ENCODE assay signal across 1 cellular context in genomic region chr22:28800308-28801041, GRCh38.
TF ChIP-seq lines count a peak whose summit lies in the region.

XBP1 (minus strand) TSS chr22:28800569.

TF ChIP-seq in HepG2, 621 proteins besides CTCF, POLR2A, EP300 and RAD21 (continued from another document and continues in another):
- TF ChIP-seq ZNF800 (CRISPR knock-in tag; IDR thresholded peaks at IDR 0.05) (peak; percentile 74), ZNF430 (CRISPR knock-in tag; IDR thresholded peaks at IDR 0.05) (no peak), JUN (CRISPR knock-in tag; IDR thresholded peaks at IDR 0.05) (peak; percentile 64; the same call in 1 of the 2 replicates), MAZ (IDR thresholded peaks at IDR 0.05; ENCODE audit: borderline replicate concordance, low read depth, low read length) (no peak), MAZ (CRISPR knock-in tag; IDR thresholded peaks at IDR 0.05; ENCODE audit: low read depth) (peak; percentile 61), XBP1 (CRISPR knock-in tag; IDR thresholded peaks at IDR 0.05) (peak; percentile 99), ZMYM4 (CRISPR knock-in tag; IDR thresholded peaks at IDR 0.05) (peak; percentile 75), TSC22D2 (CRISPR knock-in tag; IDR thresholded peaks at IDR 0.05; ENCODE audit: borderline replicate concordance) (peak; percentile 19; the same call in 1 of the 2 replicates), ZNF639 (CRISPR knock-in tag; conservative IDR thresholded peaks at IDR 0.05) (no peak; the same call in 1 of the 2 replicates), ATF7 (IDR thresholded peaks at IDR 0.05) (no peak), ATF7 (CRISPR knock-in tag; IDR thresholded peaks at IDR 0.05) (peak; percentile 64), RELA (CRISPR knock-in tag; IDR thresholded peaks at IDR 0.05) (peak; percentile 21; the same call in 1 of the 2 replicates), ZNF101 (CRISPR knock-in tag; IDR thresholded peaks at IDR 0.05; ENCODE audit: borderline replicate concordance, low read depth) (0 out of 2 replicates have a peak, but pooled peaks have one; percentile 15), ZNF772 (CRISPR knock-in tag; IDR thresholded peaks at IDR 0.05) (peak; percentile 59), MTF2 (CRISPR knock-in tag; IDR thresholded peaks at IDR 0.05; ENCODE audit: borderline replicate concordance) (no peak), ZHX2 (IDR thresholded peaks at IDR 0.05; ENCODE audit: low read depth) (no peak; the same call in 1 of the 2 replicates), ZHX2 (CRISPR knock-in tag; IDR thresholded peaks at IDR 0.05; ENCODE audit: borderline replicate concordance) (no peak), NFYC (CRISPR knock-in tag; IDR thresholded peaks at IDR 0.05) (peak; percentile 89), ZBTB7B (CRISPR knock-in tag; IDR thresholded peaks at IDR 0.05) (peak; percentile 81), TCF12 (IDR thresholded peaks at IDR 0.05) (no peak), TCF12 (CRISPR knock-in tag; IDR thresholded peaks at IDR 0.05) (peak; percentile 76; the same call in 1 of the 2 replicates), REL (CRISPR knock-in tag; conservative IDR thresholded peaks at IDR 0.05) (0 out of 2 replicates have a peak, but pooled peaks have one; percentile 49), ZC3H4 (CRISPR knock-in tag; IDR thresholded peaks at IDR 0.05; ENCODE audit: borderline replicate concordance) (peak; percentile 79; the same call in 1 of the 2 replicates), TBX2 (CRISPR knock-in tag; IDR thresholded peaks at IDR 0.05; ENCODE audit: borderline replicate concordance) (peak; percentile 71), ZNF614 (CRISPR knock-in tag; IDR thresholded peaks at IDR 0.05; ENCODE audit: borderline replicate concordance) (0 out of 2 replicates have a peak, but pooled peaks have one; percentile 12), BORCS8-MEF2B (CRISPR knock-in tag; IDR thresholded peaks at IDR 0.05) (peak; percentile 93), ZNF329 (CRISPR knock-in tag; IDR thresholded peaks at IDR 0.05; ENCODE audit: low read depth) (peak; percentile 55; the same call in 1 of the 2 replicates), ZNF574 (CRISPR knock-in tag; IDR thresholded peaks at IDR 0.05) (peak; percentile 20; the same call in 1 of the 2 replicates), ZNF446 (CRISPR knock-in tag; IDR thresholded peaks at IDR 0.05) (peak; percentile 85), GRHL1 (CRISPR knock-in tag; conservative IDR thresholded peaks at IDR 0.05) (no peak), ESRRA (CRISPR knock-in tag; IDR thresholded peaks at IDR 0.05; ENCODE audit: low read depth) (0 out of 2 replicates have a peak, but pooled peaks have one; percentile 39), MYC (CRISPR knock-in tag; IDR thresholded peaks at IDR 0.05; ENCODE audit: borderline replicate concordance) (peak; percentile 55; the same call in 1 of the 2 replicates), EEA1 (CRISPR knock-in tag; IDR thresholded peaks at IDR 0.05; ENCODE audit: borderline replicate concordance) (no peak; the same call in 1 of the 2 replicates), CENPT (CRISPR knock-in tag; IDR thresholded peaks at IDR 0.05; ENCODE audit: low read depth) (0 out of 2 replicates have a peak, but pooled peaks have one; percentile 80)
- TF ChIP-seq, protein P1, sequence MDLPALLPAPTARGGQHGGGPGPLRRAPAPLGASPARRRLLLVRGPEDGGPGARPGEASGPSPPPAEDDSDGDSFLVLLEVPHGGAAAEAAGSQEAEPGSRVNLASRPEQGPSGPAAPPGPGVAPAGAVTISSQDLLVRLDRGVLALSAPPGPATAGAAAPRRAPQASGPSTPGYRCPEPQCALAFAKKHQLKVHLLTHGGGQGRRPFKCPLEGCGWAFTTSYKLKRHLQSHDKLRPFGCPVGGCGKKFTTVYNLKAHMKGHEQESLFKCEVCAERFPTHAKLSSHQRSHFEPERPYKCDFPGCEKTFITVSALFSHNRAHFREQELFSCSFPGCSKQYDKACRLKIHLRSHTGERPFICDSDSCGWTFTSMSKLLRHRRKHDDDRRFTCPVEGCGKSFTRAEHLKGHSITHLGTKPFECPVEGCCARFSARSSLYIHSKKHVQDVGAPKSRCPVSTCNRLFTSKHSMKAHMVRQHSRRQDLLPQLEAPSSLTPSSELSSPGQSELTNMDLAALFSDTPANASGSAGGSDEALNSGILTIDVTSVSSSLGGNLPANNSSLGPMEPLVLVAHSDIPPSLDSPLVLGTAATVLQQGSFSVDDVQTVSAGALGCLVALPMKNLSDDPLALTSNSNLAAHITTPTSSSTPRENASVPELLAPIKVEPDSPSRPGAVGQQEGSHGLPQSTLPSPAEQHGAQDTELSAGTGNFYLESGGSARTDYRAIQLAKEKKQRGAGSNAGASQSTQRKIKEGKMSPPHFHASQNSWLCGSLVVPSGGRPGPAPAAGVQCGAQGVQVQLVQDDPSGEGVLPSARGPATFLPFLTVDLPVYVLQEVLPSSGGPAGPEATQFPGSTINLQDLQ (CRISPR knock-in tag; IDR thresholded peaks at IDR 0.05) = peak; percentile 75
- TF ChIP-seq, protein P2, sequence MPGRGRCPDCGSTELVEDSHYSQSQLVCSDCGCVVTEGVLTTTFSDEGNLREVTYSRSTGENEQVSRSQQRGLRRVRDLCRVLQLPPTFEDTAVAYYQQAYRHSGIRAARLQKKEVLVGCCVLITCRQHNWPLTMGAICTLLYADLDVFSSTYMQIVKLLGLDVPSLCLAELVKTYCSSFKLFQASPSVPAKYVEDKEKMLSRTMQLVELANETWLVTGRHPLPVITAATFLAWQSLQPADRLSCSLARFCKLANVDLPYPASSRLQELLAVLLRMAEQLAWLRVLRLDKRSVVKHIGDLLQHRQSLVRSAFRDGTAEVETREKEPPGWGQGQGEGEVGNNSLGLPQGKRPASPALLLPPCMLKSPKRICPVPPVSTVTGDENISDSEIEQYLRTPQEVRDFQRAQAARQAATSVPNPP (CRISPR knock-in tag; IDR thresholded peaks at IDR 0.05) = 0 out of 2 replicates have a peak, but pooled peaks have one; percentile 58
- TF ChIP-seq, protein P3, sequence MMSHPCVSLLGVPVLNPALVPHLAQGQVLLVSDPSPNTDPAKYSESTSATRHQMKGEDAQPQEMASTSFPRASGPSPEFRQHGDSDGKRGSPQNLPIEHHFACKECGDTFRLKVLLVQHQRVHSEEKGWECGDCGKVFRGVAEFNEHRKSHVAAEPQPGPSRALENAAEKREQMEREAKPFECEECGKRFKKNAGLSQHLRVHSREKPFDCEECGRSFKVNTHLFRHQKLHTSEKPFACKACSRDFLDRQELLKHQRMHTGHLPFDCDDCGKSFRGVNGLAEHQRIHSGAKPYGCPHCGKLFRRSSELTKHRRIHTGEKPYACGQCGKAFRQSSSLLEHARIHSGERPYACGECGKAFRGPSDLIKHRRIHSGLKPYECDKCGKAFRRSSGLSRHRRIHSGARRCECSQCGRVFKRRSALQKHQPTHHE (CRISPR knock-in tag; IDR thresholded peaks at IDR 0.05; ENCODE audit: borderline replicate concordance) = no peak
